1 cellular context compared by ENCODE assay signal in the genomic region with DNA sequence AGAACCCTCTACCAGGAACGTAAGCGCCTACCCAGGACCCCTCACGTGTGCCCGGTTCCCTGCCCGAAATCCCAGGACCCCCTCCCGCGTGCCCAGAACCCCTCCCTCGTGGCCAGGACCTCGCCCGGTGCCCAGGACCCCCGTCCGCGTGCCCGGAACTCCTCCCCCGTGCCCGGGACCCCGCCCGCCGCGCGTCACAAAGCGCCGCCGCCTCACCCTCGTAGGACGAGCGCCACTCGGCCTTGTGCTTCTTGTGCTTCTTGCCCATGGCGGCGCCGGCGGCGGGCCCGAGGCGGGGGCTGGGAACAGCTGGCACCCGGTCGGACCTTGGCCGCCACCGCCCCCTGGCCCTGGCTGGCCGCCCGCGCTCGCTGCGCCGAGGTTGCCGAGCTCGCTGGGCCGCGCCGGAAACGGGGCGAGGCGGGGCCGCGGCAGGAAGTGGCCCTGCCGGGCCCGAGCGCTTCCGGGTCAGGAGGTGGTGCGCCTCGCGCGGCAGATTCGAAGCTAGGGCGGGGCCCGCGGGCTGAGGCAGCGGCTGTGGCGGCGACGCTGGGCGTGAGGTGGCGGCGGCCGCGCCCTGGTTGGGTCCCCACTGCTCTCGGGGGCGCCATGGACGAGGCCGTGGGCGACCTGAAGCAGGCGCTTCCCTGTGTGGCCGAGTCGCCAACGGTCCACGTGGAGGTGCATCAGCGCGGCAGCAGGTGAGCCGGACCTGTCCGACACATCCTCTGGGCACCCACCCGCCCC.
A peak's percentile ranks its signal among the peaks of the same experiment; 100 is the strongest.
TF ChIP-seq lines count a peak whose summit lies in the region.

BRD9 (minus strand) TSS at position 412 of the 747 bp plus-strand sequence; CDS start at position 268, 144 bp downstream.
TRIP13 (plus strand) TSS at position 495 of the 747 bp plus-strand sequence; CDS start at position 610, 115 bp downstream.

TF ChIP-seq in HEK293, 187 proteins besides CTCF, POLR2A, EP300 and RAD21 (continued from another document and continues in another):
- no peak for TF ChIP-seq ZNF624 (tag by site-specific recombination; IDR thresholded peaks at IDR 0.05)
- no peak for TF ChIP-seq GFI1B (tag by site-specific recombination; IDR thresholded peaks at IDR 0.05)
- TF ChIP-seq KLF7 (tag by site-specific recombination; IDR thresholded peaks at IDR 0.05; ENCODE audit: borderline replicate concordance): peak; percentile 55; the same call in 1 of the 2 replicates
- peak; percentile 62; the same call in 1 of the 2 replicates for TF ChIP-seq ZNF561 (tag by site-specific recombination; IDR thresholded peaks at IDR 0.05; ENCODE audit: borderline replicate concordance)
- no peak for TF ChIP-seq ZBTB48 (tag by site-specific recombination; IDR thresholded peaks at IDR 0.05)
- peak; percentile 60; the same call in 1 of the 2 replicates for TF ChIP-seq KLF8 (tag by site-specific recombination; IDR thresholded peaks at IDR 0.05)
- TF ChIP-seq TCF7L2 (IDR thresholded peaks at IDR 0.05; ENCODE audit: borderline replicate concordance, low read depth, low read length): no peak
- no peak for TF ChIP-seq ZNF548 (tag by site-specific recombination; IDR thresholded peaks at IDR 0.05)
- TF ChIP-seq ZNF76 (tag by site-specific recombination; IDR thresholded peaks at IDR 0.05; ENCODE audit: borderline replicate concordance, low read depth): peak; percentile 68
- no peak for TF ChIP-seq ZNF645 (tag by site-specific recombination; IDR thresholded peaks at IDR 0.05)
- no peak for TF ChIP-seq ZNF221 (tag by site-specific recombination; IDR thresholded peaks at IDR 0.05; ENCODE audit: borderline replicate concordance)
- no peak for TF ChIP-seq PRDM2 (tag by site-specific recombination; IDR thresholded peaks at IDR 0.05; ENCODE audit: borderline replicate concordance)
- TF ChIP-seq, protein P1, sequence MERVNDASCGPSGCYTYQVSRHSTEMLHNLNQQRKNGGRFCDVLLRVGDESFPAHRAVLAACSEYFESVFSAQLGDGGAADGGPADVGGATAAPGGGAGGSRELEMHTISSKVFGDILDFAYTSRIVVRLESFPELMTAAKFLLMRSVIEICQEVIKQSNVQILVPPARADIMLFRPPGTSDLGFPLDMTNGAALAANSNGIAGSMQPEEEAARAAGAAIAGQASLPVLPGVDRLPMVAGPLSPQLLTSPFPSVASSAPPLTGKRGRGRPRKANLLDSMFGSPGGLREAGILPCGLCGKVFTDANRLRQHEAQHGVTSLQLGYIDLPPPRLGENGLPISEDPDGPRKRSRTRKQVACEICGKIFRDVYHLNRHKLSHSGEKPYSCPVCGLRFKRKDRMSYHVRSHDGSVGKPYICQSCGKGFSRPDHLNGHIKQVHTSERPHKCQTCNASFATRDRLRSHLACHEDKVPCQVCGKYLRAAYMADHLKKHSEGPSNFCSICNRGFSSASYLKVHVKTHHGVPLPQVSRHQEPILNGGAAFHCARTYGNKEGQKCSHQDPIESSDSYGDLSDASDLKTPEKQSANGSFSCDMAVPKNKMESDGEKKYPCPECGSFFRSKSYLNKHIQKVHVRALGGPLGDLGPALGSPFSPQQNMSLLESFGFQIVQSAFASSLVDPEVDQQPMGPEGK (tag by site-specific recombination; IDR thresholded peaks at IDR 0.05): no peak; the same call in none of the 2 replicates
- peak; percentile 29; the same call in 1 of the 2 replicates for TF ChIP-seq SP2 (tag by site-specific recombination; IDR thresholded peaks at IDR 0.05)
- TF ChIP-seq ZNF549 (tag by site-specific recombination; IDR thresholded peaks at IDR 0.05): no peak
- TF ChIP-seq ZNF473 (tag by site-specific recombination; IDR thresholded peaks at IDR 0.05): no peak
- TF ChIP-seq HIC1 (tag by site-specific recombination; IDR thresholded peaks at IDR 0.05): peak; percentile 57; the same call in 1 of the 2 replicates
- TF ChIP-seq, protein P2, sequence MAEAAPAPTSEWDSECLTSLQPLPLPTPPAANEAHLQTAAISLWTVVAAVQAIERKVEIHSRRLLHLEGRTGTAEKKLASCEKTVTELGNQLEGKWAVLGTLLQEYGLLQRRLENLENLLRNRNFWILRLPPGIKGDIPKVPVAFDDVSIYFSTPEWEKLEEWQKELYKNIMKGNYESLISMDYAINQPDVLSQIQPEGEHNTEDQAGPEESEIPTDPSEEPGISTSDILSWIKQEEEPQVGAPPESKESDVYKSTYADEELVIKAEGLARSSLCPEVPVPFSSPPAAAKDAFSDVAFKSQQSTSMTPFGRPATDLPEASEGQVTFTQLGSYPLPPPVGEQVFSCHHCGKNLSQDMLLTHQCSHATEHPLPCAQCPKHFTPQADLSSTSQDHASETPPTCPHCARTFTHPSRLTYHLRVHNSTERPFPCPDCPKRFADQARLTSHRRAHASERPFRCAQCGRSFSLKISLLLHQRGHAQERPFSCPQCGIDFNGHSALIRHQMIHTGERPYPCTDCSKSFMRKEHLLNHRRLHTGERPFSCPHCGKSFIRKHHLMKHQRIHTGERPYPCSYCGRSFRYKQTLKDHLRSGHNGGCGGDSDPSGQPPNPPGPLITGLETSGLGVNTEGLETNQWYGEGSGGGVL (tag by site-specific recombination; IDR thresholded peaks at IDR 0.05): peak; percentile 56
- no peak for TF ChIP-seq KLF16 (tag by site-specific recombination; IDR thresholded peaks at IDR 0.05)
- no peak for TF ChIP-seq ZNF23 (tag by site-specific recombination; IDR thresholded peaks at IDR 0.05; ENCODE audit: borderline replicate concordance)
- TF ChIP-seq ZNF670 (tag by site-specific recombination; IDR thresholded peaks at IDR 0.05; ENCODE audit: low read depth): no peak
- TF ChIP-seq ZNF677 (tag by site-specific recombination; IDR thresholded peaks at IDR 0.05): no peak
- no peak for TF ChIP-seq ZNF571 (tag by site-specific recombination; IDR thresholded peaks at IDR 0.05)
- TF ChIP-seq SCRT2 (tag by site-specific recombination; IDR thresholded peaks at IDR 0.05): no peak
- peak; percentile 68 for TF ChIP-seq ZBTB8A (tag by site-specific recombination; IDR thresholded peaks at IDR 0.05)
- TF ChIP-seq SETDB1 (IDR thresholded peaks at IDR 0.05; ENCODE audit: insufficient read length, low read length): no peak
- TF ChIP-seq ZNF341 (tag by site-specific recombination; IDR thresholded peaks at IDR 0.05; ENCODE audit: low read depth): 0 out of 2 replicates have a peak, but pooled peaks have one; percentile 31
- no peak for TF ChIP-seq ZNF121 (tag by site-specific recombination; IDR thresholded peaks at IDR 0.05)
- TF ChIP-seq, protein P3, sequence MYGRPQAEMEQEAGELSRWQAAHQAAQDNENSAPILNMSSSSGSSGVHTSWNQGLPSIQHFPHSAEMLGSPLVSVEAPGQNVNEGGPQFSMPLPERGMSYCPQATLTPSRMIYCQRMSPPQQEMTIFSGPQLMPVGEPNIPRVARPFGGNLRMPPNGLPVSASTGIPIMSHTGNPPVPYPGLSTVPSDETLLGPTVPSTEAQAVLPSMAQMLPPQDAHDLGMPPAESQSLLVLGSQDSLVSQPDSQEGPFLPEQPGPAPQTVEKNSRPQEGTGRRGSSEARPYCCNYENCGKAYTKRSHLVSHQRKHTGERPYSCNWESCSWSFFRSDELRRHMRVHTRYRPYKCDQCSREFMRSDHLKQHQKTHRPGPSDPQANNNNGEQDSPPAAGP (tag by site-specific recombination; IDR thresholded peaks at IDR 0.05): 0 out of 2 replicates have a peak, but pooled peaks have one; percentile 18
- 0 out of 2 replicates have a peak, but pooled peaks have one; percentile 22 for TF ChIP-seq ZFHX2 (tag by site-specific recombination; conservative IDR thresholded peaks at IDR 0.05)
- TF ChIP-seq ZNF2 (tag by site-specific recombination; IDR thresholded peaks at IDR 0.05): 0 out of 2 replicates have a peak, but pooled peaks have one; percentile 24
- TF ChIP-seq MEIS1 (CRISPR knock-in tag; IDR thresholded peaks at IDR 0.05; ENCODE audit: borderline replicate concordance): no peak
- TF ChIP-seq, protein P4, sequence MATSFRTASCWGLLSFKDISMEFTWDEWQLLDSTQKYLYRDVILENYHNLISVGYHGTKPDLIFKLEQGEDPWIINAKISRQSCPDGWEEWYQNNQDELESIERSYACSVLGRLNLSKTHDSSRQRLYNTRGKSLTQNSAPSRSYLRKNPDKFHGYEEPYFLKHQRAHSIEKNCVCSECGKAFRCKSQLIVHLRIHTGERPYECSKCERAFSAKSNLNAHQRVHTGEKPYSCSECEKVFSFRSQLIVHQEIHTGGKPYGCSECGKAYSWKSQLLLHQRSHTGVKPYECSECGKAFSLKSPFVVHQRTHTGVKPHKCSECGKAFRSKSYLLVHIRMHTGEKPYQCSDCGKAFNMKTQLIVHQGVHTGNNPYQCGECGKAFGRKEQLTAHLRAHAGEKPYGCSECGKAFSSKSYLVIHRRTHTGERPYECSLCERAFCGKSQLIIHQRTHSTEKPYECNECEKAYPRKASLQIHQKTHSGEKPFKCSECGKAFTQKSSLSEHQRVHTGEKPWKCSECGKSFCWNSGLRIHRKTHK (tag by site-specific recombination; IDR thresholded peaks at IDR 0.05): no peak
- TF ChIP-seq ZBTB21 (tag by site-specific recombination; IDR thresholded peaks at IDR 0.05): no peak
- no peak for TF ChIP-seq OSR2 (tag by site-specific recombination; IDR thresholded peaks at IDR 0.05)
- TF ChIP-seq ZNF585B (tag by site-specific recombination; IDR thresholded peaks at IDR 0.05): 0 out of 2 replicates have a peak, but pooled peaks have one; percentile 5
- no peak for TF ChIP-seq ZNF623 (tag by site-specific recombination; IDR thresholded peaks at IDR 0.05)
- TF ChIP-seq, protein P5, sequence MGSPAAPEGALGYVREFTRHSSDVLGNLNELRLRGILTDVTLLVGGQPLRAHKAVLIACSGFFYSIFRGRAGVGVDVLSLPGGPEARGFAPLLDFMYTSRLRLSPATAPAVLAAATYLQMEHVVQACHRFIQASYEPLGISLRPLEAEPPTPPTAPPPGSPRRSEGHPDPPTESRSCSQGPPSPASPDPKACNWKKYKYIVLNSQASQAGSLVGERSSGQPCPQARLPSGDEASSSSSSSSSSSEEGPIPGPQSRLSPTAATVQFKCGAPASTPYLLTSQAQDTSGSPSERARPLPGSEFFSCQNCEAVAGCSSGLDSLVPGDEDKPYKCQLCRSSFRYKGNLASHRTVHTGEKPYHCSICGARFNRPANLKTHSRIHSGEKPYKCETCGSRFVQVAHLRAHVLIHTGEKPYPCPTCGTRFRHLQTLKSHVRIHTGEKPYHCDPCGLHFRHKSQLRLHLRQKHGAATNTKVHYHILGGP (tag by site-specific recombination; IDR thresholded peaks at IDR 0.05): no peak
- 0 out of 2 replicates have a peak, but pooled peaks have one; percentile 28 for TF ChIP-seq ZBTB7A (tag by site-specific recombination; IDR thresholded peaks at IDR 0.05; ENCODE audit: low read depth)
